ENCODE assay signal across 8 cellular contexts in genomic region chr17:78840530-78840779, GRCh38. TPM values are rescaled to one million over a fixed set of nuclear protein-coding genes. Genes with fewer than 3 reads are reported as not detected.
DNase-seq lines count a peak whose midpoint lies in the region; ATAC-seq, FAIRE-seq and TF ChIP-seq lines count a peak whose summit lies in the region.

No MANE protein-coding gene starts in this region.

- H3K27me3 Mint-ChIP-seq in activated T-cell treated with anti-CD3 and anti-CD28 coated beads, Interleukin-2, amount 50 U/mL, for 72 hours (ENCODE audit: low read depth) = no peaks in the 10 kb centered on the region
- no peaks in the 10 kb centered on the region for H3K27me3 Mint-ChIP-seq in type B pancreatic cell

- peak in 1 of 2 donors; percentile 75 for TF ChIP-seq POLR2A in adrenal gland (IDR thresholded peaks at IDR 0.05)

- ATAC-seq in activated T-cell treated with anti-CD3 and anti-CD28 coated beads, Interleukin-2, amount 50 U/mL, for 72 hours (replicated peaks in 1 of 2) = no peak

- H3K4me3 Mint-ChIP-seq in activated T-cell treated with anti-CD3 and anti-CD28 coated beads, Interleukin-2, amount 50 U/mL, for 72 hours = peak overlapping the region; percentile 90 to 93
- peak overlapping the region; percentile 90 for H3K4me3 Mint-ChIP-seq in type B pancreatic cell

- no peak for DNase-seq in activated T-cell treated with anti-CD3 and anti-CD28 coated beads, Interleukin-2, amount 50 U/mL, for 72 hours
- DNase-seq in activated T-cell treated with anti-CD3 and anti-CD28 coated beads for 4 hours = no peak
- DNase-seq in adrenal gland = no peak
- no peak for DNase-seq in type B pancreatic cell (ENCODE audit: extremely low spot score, unreplicated experiment)
- DNase-seq in D341Med (ENCODE audit: low spot score) = no peak
- DNase-seq in frontal cortex (ENCODE audit: low spot score in 2 of 2) = no peak
- DNase-seq in hypothalamus (lab: John Stamatoyannopoulos, UW) = no peak

- WGBS in adrenal gland, 4 donors = 0% methylated on average over 9 to 35 of the region's 35 CpGs; no CpG with 5 or more reads in 1 of the 4 donors
- WGBS in liver = under 1% methylated on average over 35 of the region's 35 CpGs

- peak overlapping the region; percentile 88 to 100 (median 99) for H3K27ac ChIP-seq in adrenal gland
- H3K27ac ChIP-seq in liver (ENCODE audit: low read depth in 1 of 2, low read length in 2 of 2) = peak overlapping the region; percentile 95 to 99

- TF ChIP-seq RAD21 in liver (IDR thresholded peaks at IDR 0.05) = no peak

- H3K27me3 ChIP-seq in adrenal gland (no peaks in the 10 kb centered on the region), liver (ENCODE audit: control insufficient read depth in 4 of 4, insufficient read depth in 4 of 4, low read length in 3 of 4) (no peaks in the 10 kb centered on the region)

- H3K36me3 ChIP-seq in adrenal gland (replicated peaks in 1 of 2) (peaks cover 0 to 27% of the 10 kb centered on the region in 2 donors), liver (ENCODE audit: control insufficient read depth in 4 of 4, insufficient read depth in 3 of 4, low read depth in 1 of 4, low read length in 3 of 4) (peaks cover 4 to 22% (median 20%) of the 10 kb centered on the region in 4 donors)

- H3K36me3 Mint-ChIP-seq in activated T-cell treated with anti-CD3 and anti-CD28 coated beads, Interleukin-2, amount 50 U/mL, for 72 hours (ENCODE audit: insufficient read depth in 2 of 2) = peaks cover 8 to 16% of the 10 kb centered on the region in 2 donors
- H3K36me3 Mint-ChIP-seq in type B pancreatic cell = peaks cover 4% of the 10 kb centered on the region

- intact Hi-C loops in adrenal gland (cut with DNase I) = no loop called here

- peaks cover 62% of the 10 kb centered on the region for H3K4me1 Mint-ChIP-seq in activated T-cell treated with anti-CD3 and anti-CD28 coated beads, Interleukin-2, amount 50 U/mL, for 72 hours (ENCODE audit: low read depth)
- peaks cover 21% of the 10 kb centered on the region for H3K4me1 Mint-ChIP-seq in type B pancreatic cell (ENCODE audit: unreplicated experiment)

- H3K4me3 ChIP-seq in adrenal gland (peak overlapping the region in 3 of 4 donors; percentile 66 to 94 (median 70)), liver (ENCODE audit: low read depth in 1 of 3, low read length in 3 of 3) (peak overlapping the region; percentile 80 to 99 (median 87))

- FAIRE-seq in frontal cortex (lab: Jason Lieb, UNC) = no peak

- H3K4me1 ChIP-seq in adrenal gland (replicated peaks in 1 of 2) (peaks cover 10 to 18% of the 10 kb centered on the region in 2 donors), liver (ENCODE audit: control insufficient read depth in 4 of 4, insufficient read depth in 4 of 4, low read length in 3 of 4) (peaks cover 0 to 26% (median 20%) of the 10 kb centered on the region in 4 donors)

- H3K27ac Mint-ChIP-seq in activated T-cell treated with anti-CD3 and anti-CD28 coated beads, Interleukin-2, amount 50 U/mL, for 72 hours = peak overlapping the region; percentile 8
- peak overlapping the region; percentile 98 for H3K27ac Mint-ChIP-seq in type B pancreatic cell

- peak overlapping the region in 1 of 2 donors; percentile 61 for H3K9ac ChIP-seq in liver (ENCODE audit: low read depth in 1 of 2, low read length in 2 of 2)

- H3K9me3 ChIP-seq in adrenal gland (replicated peaks in 1 of 3) = no peaks in the 10 kb centered on the region
- H3K9me3 ChIP-seq in liver (ENCODE audit: control insufficient read depth in 4 of 4, low read length in 3 of 4) = no peaks in the 10 kb centered on the region

- no peaks in the 10 kb centered on the region for H3K9me3 Mint-ChIP-seq in activated T-cell treated with anti-CD3 and anti-CD28 coated beads, Interleukin-2, amount 50 U/mL, for 72 hours
- no peaks in the 10 kb centered on the region for H3K9me3 Mint-ChIP-seq in type B pancreatic cell

- TF ChIP-seq CTCF in adrenal gland (IDR thresholded peaks at IDR 0.05) (no peak), liver (IDR thresholded peaks at IDR 0.05; ENCODE audit: low read depth, low read length, missing input control) (no peak), type B pancreatic cell (conservative IDR thresholded peaks at IDR 0.05) (no peak)

TF ChIP-seq in liver, 16 proteins besides CTCF, POLR2A, EP300 and RAD21:
- no peak for TF ChIP-seq HNF4G (IDR thresholded peaks at IDR 0.05)
- no peak for TF ChIP-seq TAF1 (conservative IDR thresholded peaks at IDR 0.05)
TF ChIP-seq in liver: peak in this region for 0.

RNA-seq across cellular contexts. Expression of gene USP36, which starts 0.2 kb away (rescaled TPM):
- 100 to 1,000 TPM; 113 to 124 TPM for total RNA-seq in activated T-cell treated with anti-CD3 and anti-CD28 coated beads, Interleukin-2, amount 50 U/mL, for 72 hours
- total RNA-seq in adrenal gland (10 to 100 TPM; 15.7 to 69.1 (median 47.1) TPM), liver (10 to 100 TPM in 1 of 2 donors, 1 to 10 TPM in 1; 8.0 to 20.7 TPM), type B pancreatic cell (ENCODE audit: low replicate concordance) (53.4 and 58.6 TPM in 2 replicates), frontal cortex (18.8 TPM)
- polyA plus RNA-seq in adrenal gland (10 to 100 TPM; 19.7 to 48.8 (median 44.8) TPM), liver (10 to 100 TPM in 1 of 2 donors, 1 to 10 TPM in 1; 9.4 to 11.6 TPM)

RNA-seq across cellular contexts. Expression of gene CYTH1, which starts 58.4 kb away (rescaled TPM):
- total RNA-seq in activated T-cell treated with anti-CD3 and anti-CD28 coated beads, Interleukin-2, amount 50 U/mL, for 72 hours = 100 to 1,000 TPM; 163 to 204 TPM
- 100 to 1,000 TPM in 1 of 8 donors, 10 to 100 TPM in 7; 26.0 to 141 (median 56.2) TPM for total RNA-seq in adrenal gland
- 10 to 100 TPM; 32.6 to 45.2 (median 35.3) TPM for polyA plus RNA-seq in adrenal gland
- 10 to 100 TPM; 16.7 to 32.1 TPM for total RNA-seq in liver
- 10 to 100 TPM; 15.4 to 24.5 TPM for polyA plus RNA-seq in liver
- 18.8 and 30.3 TPM in 2 replicates for total RNA-seq in type B pancreatic cell (ENCODE audit: low replicate concordance)
- total RNA-seq in frontal cortex = 53.4 TPM
